In the genomic region with DNA sequence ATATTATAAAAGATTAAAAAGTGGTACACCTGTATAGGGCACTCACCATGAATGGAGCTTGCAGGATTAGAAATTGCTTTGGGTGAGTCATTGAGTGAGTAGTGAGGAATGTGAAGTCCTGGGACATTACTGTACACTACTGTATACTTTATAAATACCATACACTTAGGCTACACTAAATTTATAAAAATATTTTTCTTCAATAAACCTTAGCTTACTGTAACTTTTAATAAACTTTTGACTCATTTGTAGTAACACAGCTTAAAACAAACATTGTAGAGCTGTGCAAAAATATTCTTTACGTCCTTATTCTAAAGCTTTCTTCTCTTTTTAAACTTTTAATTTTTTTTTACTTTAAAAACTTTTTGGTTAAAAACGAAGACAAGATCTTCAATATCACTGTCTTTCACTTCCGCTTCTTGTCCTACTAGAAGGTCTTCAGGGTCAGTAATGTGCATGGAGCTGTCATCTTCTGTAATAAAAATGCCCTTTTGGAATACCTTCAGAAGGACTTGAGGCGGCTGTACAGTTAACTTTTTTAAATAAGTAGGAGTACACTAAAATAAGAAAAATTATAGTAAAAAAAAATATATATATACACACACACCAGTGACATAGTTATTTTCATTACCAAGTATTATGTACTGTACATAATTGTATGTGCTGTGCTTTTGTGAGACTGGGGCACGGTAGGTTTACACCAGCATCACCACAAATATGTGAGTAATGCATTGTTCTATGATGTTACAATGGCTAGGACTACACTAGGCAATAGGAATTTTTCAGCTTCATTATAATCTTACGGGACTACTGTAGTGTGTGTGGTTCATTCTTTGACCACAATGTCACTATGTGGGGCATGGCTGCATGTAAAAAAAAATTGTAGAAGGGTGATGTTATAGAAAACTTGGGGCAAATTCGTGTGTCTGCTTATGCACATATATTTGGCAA, we compare ENCODE assay signal across 12 cellular contexts. TPM values are rescaled to one million over a fixed set of nuclear protein-coding genes. Genes with fewer than 3 reads are reported as not detected.
DNase-seq lines count a peak whose midpoint lies in the region; TF ChIP-seq lines count a peak whose summit lies in the region.
"Had no signal": no experiment of that assay in that cellular context is flagged by ENCODE, and none has a peak within 500 bp of the region (broad histone marks: within the 10 kb centered on the region; RNA-seq: fewer than 3 reads in every experiment).

No MANE protein-coding gene starts in this region.

- H3K36me3 ChIP-seq in SK-N-SH (replicated peaks in 1 of 2; ENCODE audit: control insufficient read depth in 1 of 2, insufficient read depth in 2 of 2, low read length in 1 of 2) (no peaks in the 10 kb centered on the region), BE2C (no peaks in the 10 kb centered on the region)

- no peak for TF ChIP-seq RAD21 in SK-N-SH (IDR thresholded peaks at IDR 0.05; ENCODE audit: low read length)

- no peak overlapping the region for H3K9ac ChIP-seq in SK-N-SH

- H3F3A ChIP-seq in SK-N-SH (replicated peaks; ENCODE audit: insufficient read depth), result peaks cover 19% of the 10 kb centered on the region

- POLR2A ChIA-PET in SK-N-SH (lab: Yijun Ruan, JAX), result no interaction called here

- CTCF ChIA-PET in SK-N-SH (lab: Yijun Ruan, JAX), result interaction anchor here (0.6 to 8.4 kb wide), 14 partner anchors 9 to 668 kb away, joined by 3 to 188 read pairs (median 4); no protein-coding TSS in a partner anchor

- TF ChIP-seq EP300 in SK-N-SH (IDR thresholded peaks at IDR 0.05; ENCODE audit: borderline replicate concordance in 1 of 2, low read depth in 1 of 2, low read length in 1 of 2), result no peak

- H2AFZ ChIP-seq in SK-N-SH (ENCODE audit: low read depth), result no peak overlapping the region

- H3K9me2 ChIP-seq in SK-N-SH, result no peaks in the 10 kb centered on the region

- 42% methylated on average over 7 of the region's 7 CpGs for WGBS in SK-N-SH (ENCODE audit: low lambda C conversion rate)

- peak overlapping the region; percentile 25 for H3K4me2 ChIP-seq in SK-N-SH

- peaks cover 3 to 14% of the 10 kb centered on the region in 2 experiments; a peak in 2 of 4 replicates for H3K4me1 ChIP-seq in SK-N-SH (ENCODE audit: control insufficient read depth in 1 of 2, insufficient read depth in 2 of 2, low read depth in 1 of 2, low read length in 1 of 2)
- H3K4me1 ChIP-seq in BE2C, result no peaks in the 10 kb centered on the region

- TF ChIP-seq CTCF in SK-N-SH (IDR thresholded peaks at IDR 0.05), result no peak
- TF ChIP-seq CTCF in BE2C (IDR thresholded peaks at IDR 0.05; ENCODE audit: low read depth, low read length), result no peak

- no peaks in the 10 kb centered on the region for H3K9me3 ChIP-seq in SK-N-SH
- H3K9me3 ChIP-seq in BE2C, result no peaks in the 10 kb centered on the region

- no peaks in the 10 kb centered on the region for H4K20me1 ChIP-seq in SK-N-SH (ENCODE audit: insufficient read depth)

- no peak overlapping the region for H3K4me3 ChIP-seq in SK-N-SH (ENCODE audit: low read depth in 2 of 2, low read length in 1 of 2)
- no peak overlapping the region for H3K4me3 ChIP-seq in BE2C (ENCODE audit: low read depth, low read length)

- peak overlapping the region in 1 of 2 experiments; percentile 62; a peak in 1 of 4 replicates for H3K27ac ChIP-seq in SK-N-SH (ENCODE audit: low read depth in 2 of 2, low read length in 1 of 2)

- H3K27me3 ChIP-seq in SK-N-SH (ENCODE audit: insufficient read depth) (no peaks in the 10 kb centered on the region), BE2C (peaks cover 6% of the 10 kb centered on the region)

- no peaks in the 10 kb centered on the region for H3K79me2 ChIP-seq in SK-N-SH (ENCODE audit: insufficient read depth)

- peak; percentile 54 for DNase-seq in NOMO-1 treated with DMSO at 0.1 percent for 48 hours (lab: John Stamatoyannopoulos, UW; ENCODE audit: unreplicated experiment)
- DNase-seq in NOMO-1 treated with dmso at 0.1 percent for 144 hours (lab: John Stamatoyannopoulos, UW; ENCODE audit: unreplicated experiment), result no peak
- DNase-seq in SK-N-SH, result no peak
- DNase-seq in fibroblast of peridontal ligament (ENCODE audit: extremely low read depth), result peak; percentile 76
- no peak for DNase-seq in NCI-H1048 (lab: John Stamatoyannopoulos, UW)
- DNase-seq in activated effector memory CD4-positive, alpha-beta T cell treated with Interleukin-2 at 50 U/mL for 16 hours, result no peak
- no peak for DNase-seq in BE2C
- DNase-seq in DMS 273 (lab: John Stamatoyannopoulos, UW; ENCODE audit: unreplicated experiment), result no peak
- DNase-seq: 8988T; activated effector memory CD4-positive, alpha-beta T cell treated with anti-CD3 and anti-CD28 coated beads, Interleukin-2, amount 50 U/mL, for 16 hours; NCI-H187; OCI-M1 had no signal

TF ChIP-seq in SK-N-SH, 30 proteins besides CTCF, POLR2A, EP300 and RAD21 (continues in another document):
- TF ChIP-seq NRF1 (IDR thresholded peaks at IDR 0.05; ENCODE audit: low read depth, low read length), result no peak
- peak; percentile 39; the same call in 1 of the 2 replicates for TF ChIP-seq POLR2AphosphoS5 (IDR thresholded peaks at IDR 0.05; ENCODE audit: low read depth, low read length)
- TF ChIP-seq GABPA (IDR thresholded peaks at IDR 0.05; ENCODE audit: low read depth), result no peak
- no peak for TF ChIP-seq ZBTB33 (IDR thresholded peaks at IDR 0.05; ENCODE audit: borderline replicate concordance, low read depth)
- TF ChIP-seq JUND (IDR thresholded peaks at IDR 0.05), result peak; percentile 74
- TF ChIP-seq FOXM1 (IDR thresholded peaks at IDR 0.05; ENCODE audit: low read depth), result no peak
- TF ChIP-seq RXRA (IDR thresholded peaks at IDR 0.05; ENCODE audit: borderline replicate concordance, low read depth), result 0 out of 2 replicates have a peak, but pooled peaks have one; percentile 21
- TF ChIP-seq, protein P1, sequence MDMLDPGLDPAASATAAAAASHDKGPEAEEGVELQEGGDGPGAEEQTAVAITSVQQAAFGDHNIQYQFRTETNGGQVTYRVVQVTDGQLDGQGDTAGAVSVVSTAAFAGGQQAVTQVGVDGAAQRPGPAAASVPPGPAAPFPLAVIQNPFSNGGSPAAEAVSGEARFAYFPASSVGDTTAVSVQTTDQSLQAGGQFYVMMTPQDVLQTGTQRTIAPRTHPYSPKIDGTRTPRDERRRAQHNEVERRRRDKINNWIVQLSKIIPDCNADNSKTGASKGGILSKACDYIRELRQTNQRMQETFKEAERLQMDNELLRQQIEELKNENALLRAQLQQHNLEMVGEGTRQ (IDR thresholded peaks at IDR 0.05; ENCODE audit: borderline replicate concordance, low read depth, low read length), result no peak
- TF ChIP-seq MEF2A (IDR thresholded peaks at IDR 0.05; ENCODE audit: borderline replicate concordance, low read depth), result no peak
- TF ChIP-seq, protein P2, sequence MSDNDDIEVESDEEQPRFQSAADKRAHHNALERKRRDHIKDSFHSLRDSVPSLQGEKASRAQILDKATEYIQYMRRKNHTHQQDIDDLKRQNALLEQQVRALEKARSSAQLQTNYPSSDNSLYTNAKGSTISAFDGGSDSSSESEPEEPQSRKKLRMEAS (IDR thresholded peaks at IDR 0.05; ENCODE audit: low read depth), result no peak
- no peak for TF ChIP-seq CHD2 (IDR thresholded peaks at IDR 0.05; ENCODE audit: low read length, partially characterized antibody)
- TF ChIP-seq, protein P3, sequence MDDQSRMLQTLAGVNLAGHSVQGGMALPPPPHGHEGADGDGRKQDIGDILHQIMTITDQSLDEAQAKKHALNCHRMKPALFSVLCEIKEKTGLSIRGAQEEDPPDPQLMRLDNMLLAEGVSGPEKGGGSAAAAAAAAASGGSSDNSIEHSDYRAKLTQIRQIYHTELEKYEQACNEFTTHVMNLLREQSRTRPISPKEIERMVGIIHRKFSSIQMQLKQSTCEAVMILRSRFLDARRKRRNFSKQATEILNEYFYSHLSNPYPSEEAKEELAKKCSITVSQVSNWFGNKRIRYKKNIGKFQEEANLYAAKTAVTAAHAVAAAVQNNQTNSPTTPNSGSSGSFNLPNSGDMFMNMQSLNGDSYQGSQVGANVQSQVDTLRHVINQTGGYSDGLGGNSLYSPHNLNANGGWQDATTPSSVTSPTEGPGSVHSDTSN (IDR thresholded peaks at IDR 0.05), result peak; percentile 34; the same call in 1 of the 2 replicates
- TF ChIP-seq ELF1 (IDR thresholded peaks at IDR 0.05), result no peak
- no peak for TF ChIP-seq GATA2 (CRISPR knock-in tag; IDR thresholded peaks at IDR 0.05)
- TF ChIP-seq TCF12 (IDR thresholded peaks at IDR 0.05), result peak; percentile 58
- peak; percentile 91 for TF ChIP-seq FOSL2 (IDR thresholded peaks at IDR 0.05; ENCODE audit: borderline replicate concordance, low read depth)
- TF ChIP-seq SIN3A (IDR thresholded peaks at IDR 0.05; ENCODE audit: borderline replicate concordance, low read depth, low read length), result no peak

RNA-seq across cellular contexts. Expression of gene STK31, which starts 3.5 kb away (rescaled TPM):
- polyA plus RNA-seq in SK-N-SH (2012; rRNA removed), result 0.02 and 0.05 TPM in 2 replicates
- under 0.01 TPM in 1 of 2 replicates, not detected in the other for polyA plus RNA-seq in SK-N-SH (2012; cell fraction: cytosol; rRNA removed)
- polyA plus RNA-seq in SK-N-SH (2012; cell fraction: nucleus; rRNA removed), result 0.05 and 0.17 TPM in 2 replicates
- polyA plus RNA-seq in BE2C (2012; ENCODE audit: insufficient read depth, insufficient read length, low read depth), result not detected

RNA-seq across cellular contexts. Expression of gene FAM221A, which starts 33.6 kb away (rescaled TPM):
- polyA plus RNA-seq in SK-N-SH (2012; rRNA removed), result 9.7 and 10.5 TPM in 2 replicates
- polyA plus RNA-seq in SK-N-SH (2012; cell fraction: cytosol; rRNA removed), result 8.8 and 9.8 TPM in 2 replicates
- polyA plus RNA-seq in SK-N-SH (2012; cell fraction: nucleus; rRNA removed), result 19.0 and 21.5 TPM in 2 replicates
- polyA plus RNA-seq in BE2C (2012; ENCODE audit: insufficient read depth, insufficient read length, low read depth), result 1.2 TPM

Comparison
In these comparisons a context has a peak if more than half of its experiments do, and no peak if none do; other contexts are left out.
1. DNase-seq: peak in NOMO-1 treated with DMSO at 0.1 percent for 48 hours (single experiment) and fibroblast of peridontal ligament (single experiment); none in NOMO-1 treated with dmso at 0.1 percent for 144 hours (single experiment), SK-N-SH (single experiment), NCI-H1048 (single experiment), activated effector memory CD4-positive, alpha-beta T cell treated with Interleukin-2 at 50 U/mL for 16 hours (single experiment), BE2C (single experiment) and DMS 273 (single experiment).